In genomic region chr11:12061851-12062560, GRCh38 we compare ENCODE assay signal across 24 cellular contexts. TPM values are rescaled to one million over a fixed set of nuclear protein-coding genes. Genes with fewer than 3 reads are reported as not detected.
DNase-seq lines count a peak whose midpoint lies in the region; ATAC-seq, FAIRE-seq and TF ChIP-seq lines count a peak whose summit lies in the region.
"Had no signal": no experiment of that assay in that cellular context is flagged by ENCODE, and none has a peak within 500 bp of the region (broad histone marks: within the 10 kb centered on the region; RNA-seq: fewer than 3 reads in every experiment).

No MANE protein-coding gene starts in this region.

- peak overlapping the region; percentile 62 for H3K4me2 ChIP-seq in Loucy (ENCODE audit: low read depth, low read length, poor library complexity, severe bottlenecking)

- no peaks in the 10 kb centered on the region for H3K36me3 Mint-ChIP-seq in stimulated activated naive CD8-positive, alpha-beta T cell treated with anti-CD3 and anti-CD28 coated beads, Interleukin-15, Interleukin-2, amounts not matched to agents 100 ng/mL and 50 ng/mL, for 24 hours (ENCODE audit: low read depth)
- no peaks in the 10 kb centered on the region for H3K36me3 Mint-ChIP-seq in type B pancreatic cell
- H3K36me3 Mint-ChIP-seq: T-cell had no signal

- peak overlapping the region; percentile 72 for H2AFZ ChIP-seq in Loucy (ENCODE audit: low read length)

- no peak for DNase-seq in stimulated activated naive CD8-positive, alpha-beta T cell treated with anti-CD3 and anti-CD28 coated beads, Interleukin-15, amount 100 ng/mL, for 72 hours
- DNase-seq in kidney (peak; percentile 12), type B pancreatic cell (ENCODE audit: extremely low spot score, unreplicated experiment) (peak; percentile 34), body of pancreas (no peak), UCSD-AML1 (lab: John Stamatoyannopoulos, UW; ENCODE audit: unreplicated experiment) (no peak), NCI-H128 (lab: John Stamatoyannopoulos, UW; ENCODE audit: unreplicated experiment) (no peak)
- DNase-seq: ACHN; AML-193; Calu3; CD4-positive, alpha-beta T cell; DMS53; NCI-H1105 treated with DMSO at 0.1 percent for 48 hours; NCI-H2029 treated with DMSO at 0.1 percent for 48 hours; NCI-H226; NCI-H524 treated with DMSO at 0.1 percent for 48 hours; Right ventricle myocardium superior; T-cell had no signal

- no peak for TF ChIP-seq CTCF in Loucy (conservative IDR thresholded peaks at IDR 0.05; ENCODE audit: low read length)
- TF ChIP-seq CTCF in kidney (IDR thresholded peaks at IDR 0.05; ENCODE audit: borderline replicate concordance, extremely low read depth, insufficient read depth): no peak
- no peak for TF ChIP-seq CTCF in type B pancreatic cell (conservative IDR thresholded peaks at IDR 0.05)
- TF ChIP-seq CTCF in body of pancreas (IDR thresholded peaks at IDR 0.05): no peak

- TF ChIP-seq POLR2A in body of pancreas (IDR thresholded peaks at IDR 0.05): no peak

- no peak for ATAC-seq in stimulated activated naive CD8-positive, alpha-beta T cell treated with anti-CD3 and anti-CD28 coated beads, Interleukin-15, amount 100 ng/mL, for 72 hours
- no peak for ATAC-seq in body of pancreas

- H4K20me1 ChIP-seq in Loucy (ENCODE audit: insufficient read depth, low read length, poor library complexity, severe bottlenecking): no peaks in the 10 kb centered on the region

- H3K36me3 ChIP-seq in Loucy (ENCODE audit: insufficient read depth, low read length) (no peaks in the 10 kb centered on the region), kidney (ENCODE audit: control insufficient read depth in 1 of 2, insufficient read depth in 2 of 2, low read length in 2 of 2) (no peaks in the 10 kb centered on the region), body of pancreas (replicated peaks in 1 of 2; ENCODE audit: insufficient read depth in 1 of 2, low read depth in 2 of 2) (no peaks in the 10 kb centered on the region)
- H3K36me3 ChIP-seq: HAP-1 had no signal

- 60 to 73% methylated on average over 8 to 9 of the region's 9 CpGs for WGBS in body of pancreas, 2 donors

- H3F3A ChIP-seq in Loucy (ENCODE audit: low read depth): no peaks in the 10 kb centered on the region; the same call in 1 of the 2 replicates

- peak overlapping the region; percentile 36 for H3K27ac Mint-ChIP-seq in stimulated activated naive CD8-positive, alpha-beta T cell treated with anti-CD3 and anti-CD28 coated beads, Interleukin-15, Interleukin-2, amounts not matched to agents 100 ng/mL and 50 ng/mL, for 24 hours
- no peak overlapping the region for H3K27ac Mint-ChIP-seq in stimulated activated naive CD8-positive, alpha-beta T cell treated with anti-CD3 and anti-CD28 coated beads, Interleukin-15, amount 100 ng/mL, for 72 hours
- no peak overlapping the region for H3K27ac Mint-ChIP-seq in type B pancreatic cell
- H3K27ac Mint-ChIP-seq: CD4-positive, alpha-beta T cell; T-cell had no signal

- H3K9me3 Mint-ChIP-seq in stimulated activated naive CD8-positive, alpha-beta T cell treated with anti-CD3 and anti-CD28 coated beads, Interleukin-15, Interleukin-2, amounts not matched to agents 100 ng/mL and 50 ng/mL, for 24 hours: peaks cover 12% of the 10 kb centered on the region
- peaks cover 0 to 30% of the 10 kb centered on the region in 2 donors for H3K9me3 Mint-ChIP-seq in stimulated activated naive CD8-positive, alpha-beta T cell treated with anti-CD3 and anti-CD28 coated beads, Interleukin-15, amount 100 ng/mL, for 72 hours
- peaks cover 8% of the 10 kb centered on the region for H3K9me3 Mint-ChIP-seq in type B pancreatic cell
- H3K9me3 Mint-ChIP-seq: CD4-positive, alpha-beta T cell; T-cell had no signal

- no peak overlapping the region for H3K27ac ChIP-seq in kidney (ENCODE audit: low read depth in 2 of 2, low read length in 2 of 2)
- H3K27ac ChIP-seq in body of pancreas: no peak overlapping the region
- H3K27ac ChIP-seq: HL-60, SK-N-MC had no signal

- H3K9ac ChIP-seq in Loucy (ENCODE audit: low read depth, low read length, poor library complexity, severe bottlenecking): peak overlapping the region; percentile 34
- H3K9ac ChIP-seq in kidney (ENCODE audit: low read length in 2 of 2): no peak overlapping the region

- no peaks in the 10 kb centered on the region for H3K27me3 Mint-ChIP-seq in stimulated activated naive CD8-positive, alpha-beta T cell treated with anti-CD3 and anti-CD28 coated beads, Interleukin-15, Interleukin-2, amounts not matched to agents 100 ng/mL and 50 ng/mL, for 24 hours
- peaks cover 13% of the 10 kb centered on the region for H3K27me3 Mint-ChIP-seq in stimulated activated naive CD8-positive, alpha-beta T cell treated with anti-CD3 and anti-CD28 coated beads, Interleukin-15, amount 100 ng/mL, for 72 hours
- no peaks in the 10 kb centered on the region for H3K27me3 Mint-ChIP-seq in type B pancreatic cell
- H3K27me3 Mint-ChIP-seq: CD4-positive, alpha-beta T cell; T-cell had no signal

- intact Hi-C loops in kidney (cut with DNase I): no loop called here
- intact Hi-C loops in body of pancreas (cut with DNase I): no loop called here

- FAIRE-seq in kidney (lab: Jason Lieb, UNC): no peak
- FAIRE-seq: HTR-8/SVneo, RCC 7860 had no signal

- H3K27me3 ChIP-seq in Loucy (ENCODE audit: insufficient read depth, low read length, poor library complexity, severe bottlenecking): no peaks in the 10 kb centered on the region
- no peaks in the 10 kb centered on the region for H3K27me3 ChIP-seq in body of pancreas

- peak overlapping the region; percentile 53 for H3K4me3 ChIP-seq in Loucy (ENCODE audit: low read length, poor library complexity, severe bottlenecking)
- no peak overlapping the region for H3K4me3 ChIP-seq in kidney (ENCODE audit: low read length in 2 of 2)
- no peak overlapping the region for H3K4me3 ChIP-seq in body of pancreas
- H3K4me3 ChIP-seq: HAP-1, SK-N-MC had no signal

- H3K9me3 ChIP-seq in Loucy (ENCODE audit: insufficient read depth, low read depth, low read length) (peaks cover 4% of the 10 kb centered on the region; the same call in 1 of the 2 replicates), kidney (ENCODE audit: control insufficient read depth in 1 of 2, low read length in 2 of 2) (no peaks in the 10 kb centered on the region), body of pancreas (no peaks in the 10 kb centered on the region)
- H3K9me3 ChIP-seq: HAP-1 had no signal

- H3K4me3 Mint-ChIP-seq in stimulated activated naive CD8-positive, alpha-beta T cell treated with anti-CD3 and anti-CD28 coated beads, Interleukin-15, Interleukin-2, amounts not matched to agents 100 ng/mL and 50 ng/mL, for 24 hours: no peak overlapping the region
- no peak overlapping the region for H3K4me3 Mint-ChIP-seq in stimulated activated naive CD8-positive, alpha-beta T cell treated with anti-CD3 and anti-CD28 coated beads, Interleukin-15, amount 100 ng/mL, for 72 hours
- H3K4me3 Mint-ChIP-seq in type B pancreatic cell: no peak overlapping the region
- H3K4me3 Mint-ChIP-seq: CD4-positive, alpha-beta T cell; T-cell had no signal

- no peaks in the 10 kb centered on the region for H3K9me2 ChIP-seq in Loucy (replicated peaks; ENCODE audit: low read depth, low read length)

- H3K4me1 Mint-ChIP-seq in stimulated activated naive CD8-positive, alpha-beta T cell treated with anti-CD3 and anti-CD28 coated beads, Interleukin-15, Interleukin-2, amounts not matched to agents 100 ng/mL and 50 ng/mL, for 24 hours (ENCODE audit: low read depth): peaks cover 10% of the 10 kb centered on the region
- H3K4me1 Mint-ChIP-seq in stimulated activated naive CD8-positive, alpha-beta T cell treated with anti-CD3 and anti-CD28 coated beads, Interleukin-15, amount 100 ng/mL, for 72 hours: no peaks in the 10 kb centered on the region
- peaks cover 12% of the 10 kb centered on the region for H3K4me1 Mint-ChIP-seq in type B pancreatic cell (ENCODE audit: unreplicated experiment)

- H3K79me2 ChIP-seq in Loucy (ENCODE audit: insufficient read depth, low read length): no peaks in the 10 kb centered on the region

- H3K4me1 ChIP-seq in Loucy (ENCODE audit: insufficient read depth, low read length, poor library complexity, severe bottlenecking): peaks cover 27% of the 10 kb centered on the region
- peaks cover 0 to 5% of the 10 kb centered on the region in 2 donors for H3K4me1 ChIP-seq in kidney (ENCODE audit: control insufficient read depth in 1 of 2, insufficient read depth in 1 of 2, low read depth in 1 of 2, low read length in 2 of 2)
- peaks cover 10% of the 10 kb centered on the region for H3K4me1 ChIP-seq in body of pancreas
- H3K4me1 ChIP-seq: HAP-1 had no signal

RNA-seq across cellular contexts. Expression of gene MICAL2, which starts 48.4 kb away (rescaled TPM):
- total RNA-seq in kidney (64.5 TPM), type B pancreatic cell (ENCODE audit: low replicate concordance) (35.7 and 38.0 TPM in 2 replicates), body of pancreas (10 to 100 TPM; 16.6 to 24.4 TPM)
- polyA plus RNA-seq in kidney (ENCODE audit: insufficient read depth, low read depth, low replicate concordance): 7.8 TPM

RNA-seq across cellular contexts. Expression of gene DKK3, which starts 53.6 kb away (rescaled TPM):
- total RNA-seq in kidney: 59.5 TPM
- 49.6 TPM for polyA plus RNA-seq in kidney (ENCODE audit: insufficient read depth, low read depth, low replicate concordance)
- total RNA-seq in type B pancreatic cell (ENCODE audit: low replicate concordance): 9.9 and 36.3 TPM in 2 replicates
- total RNA-seq in body of pancreas: 10 to 100 TPM; 14.5 to 25.9 TPM

Comparison
In these comparisons a context has a peak if more than half of its experiments do, and no peak if none do; other contexts are left out.
1. DNase-seq: peak in kidney (single experiment) and type B pancreatic cell (single experiment); none in stimulated activated naive CD8-positive, alpha-beta T cell treated with anti-CD3 and anti-CD28 coated beads, Interleukin-15, amount 100 ng/mL, for 72 hours (0 of 2), body of pancreas (0 of 4), UCSD-AML1 (single experiment) and NCI-H128 (single experiment).